ENCODE assay signal across 1 cellular context in the genomic region with DNA sequence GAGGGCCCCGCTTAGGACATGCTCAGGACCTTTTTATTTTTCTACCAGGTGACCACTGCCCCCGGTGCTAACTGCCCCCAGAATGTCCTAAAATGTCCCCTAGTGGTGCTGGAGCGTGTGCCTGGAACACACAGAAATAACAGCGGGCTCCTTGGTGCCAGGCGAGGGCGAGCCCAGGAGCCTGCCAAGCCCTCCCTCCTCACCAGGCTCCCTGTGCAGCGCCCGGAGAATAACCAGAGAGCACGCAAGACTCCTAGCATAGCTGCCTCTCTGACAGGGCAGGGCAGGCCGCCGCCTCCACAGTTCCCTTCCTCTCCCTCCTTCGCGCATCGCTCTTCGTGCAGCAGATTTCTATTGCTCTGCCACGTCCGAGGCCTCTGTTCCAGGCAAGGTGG.
TF ChIP-seq lines count a peak whose summit lies in the region.

No MANE protein-coding gene starts in this region.

TF ChIP-seq in GM23338, 12 proteins besides CTCF, POLR2A, EP300 and RAD21 (continued from another document):
- TF ChIP-seq, protein P1, sequence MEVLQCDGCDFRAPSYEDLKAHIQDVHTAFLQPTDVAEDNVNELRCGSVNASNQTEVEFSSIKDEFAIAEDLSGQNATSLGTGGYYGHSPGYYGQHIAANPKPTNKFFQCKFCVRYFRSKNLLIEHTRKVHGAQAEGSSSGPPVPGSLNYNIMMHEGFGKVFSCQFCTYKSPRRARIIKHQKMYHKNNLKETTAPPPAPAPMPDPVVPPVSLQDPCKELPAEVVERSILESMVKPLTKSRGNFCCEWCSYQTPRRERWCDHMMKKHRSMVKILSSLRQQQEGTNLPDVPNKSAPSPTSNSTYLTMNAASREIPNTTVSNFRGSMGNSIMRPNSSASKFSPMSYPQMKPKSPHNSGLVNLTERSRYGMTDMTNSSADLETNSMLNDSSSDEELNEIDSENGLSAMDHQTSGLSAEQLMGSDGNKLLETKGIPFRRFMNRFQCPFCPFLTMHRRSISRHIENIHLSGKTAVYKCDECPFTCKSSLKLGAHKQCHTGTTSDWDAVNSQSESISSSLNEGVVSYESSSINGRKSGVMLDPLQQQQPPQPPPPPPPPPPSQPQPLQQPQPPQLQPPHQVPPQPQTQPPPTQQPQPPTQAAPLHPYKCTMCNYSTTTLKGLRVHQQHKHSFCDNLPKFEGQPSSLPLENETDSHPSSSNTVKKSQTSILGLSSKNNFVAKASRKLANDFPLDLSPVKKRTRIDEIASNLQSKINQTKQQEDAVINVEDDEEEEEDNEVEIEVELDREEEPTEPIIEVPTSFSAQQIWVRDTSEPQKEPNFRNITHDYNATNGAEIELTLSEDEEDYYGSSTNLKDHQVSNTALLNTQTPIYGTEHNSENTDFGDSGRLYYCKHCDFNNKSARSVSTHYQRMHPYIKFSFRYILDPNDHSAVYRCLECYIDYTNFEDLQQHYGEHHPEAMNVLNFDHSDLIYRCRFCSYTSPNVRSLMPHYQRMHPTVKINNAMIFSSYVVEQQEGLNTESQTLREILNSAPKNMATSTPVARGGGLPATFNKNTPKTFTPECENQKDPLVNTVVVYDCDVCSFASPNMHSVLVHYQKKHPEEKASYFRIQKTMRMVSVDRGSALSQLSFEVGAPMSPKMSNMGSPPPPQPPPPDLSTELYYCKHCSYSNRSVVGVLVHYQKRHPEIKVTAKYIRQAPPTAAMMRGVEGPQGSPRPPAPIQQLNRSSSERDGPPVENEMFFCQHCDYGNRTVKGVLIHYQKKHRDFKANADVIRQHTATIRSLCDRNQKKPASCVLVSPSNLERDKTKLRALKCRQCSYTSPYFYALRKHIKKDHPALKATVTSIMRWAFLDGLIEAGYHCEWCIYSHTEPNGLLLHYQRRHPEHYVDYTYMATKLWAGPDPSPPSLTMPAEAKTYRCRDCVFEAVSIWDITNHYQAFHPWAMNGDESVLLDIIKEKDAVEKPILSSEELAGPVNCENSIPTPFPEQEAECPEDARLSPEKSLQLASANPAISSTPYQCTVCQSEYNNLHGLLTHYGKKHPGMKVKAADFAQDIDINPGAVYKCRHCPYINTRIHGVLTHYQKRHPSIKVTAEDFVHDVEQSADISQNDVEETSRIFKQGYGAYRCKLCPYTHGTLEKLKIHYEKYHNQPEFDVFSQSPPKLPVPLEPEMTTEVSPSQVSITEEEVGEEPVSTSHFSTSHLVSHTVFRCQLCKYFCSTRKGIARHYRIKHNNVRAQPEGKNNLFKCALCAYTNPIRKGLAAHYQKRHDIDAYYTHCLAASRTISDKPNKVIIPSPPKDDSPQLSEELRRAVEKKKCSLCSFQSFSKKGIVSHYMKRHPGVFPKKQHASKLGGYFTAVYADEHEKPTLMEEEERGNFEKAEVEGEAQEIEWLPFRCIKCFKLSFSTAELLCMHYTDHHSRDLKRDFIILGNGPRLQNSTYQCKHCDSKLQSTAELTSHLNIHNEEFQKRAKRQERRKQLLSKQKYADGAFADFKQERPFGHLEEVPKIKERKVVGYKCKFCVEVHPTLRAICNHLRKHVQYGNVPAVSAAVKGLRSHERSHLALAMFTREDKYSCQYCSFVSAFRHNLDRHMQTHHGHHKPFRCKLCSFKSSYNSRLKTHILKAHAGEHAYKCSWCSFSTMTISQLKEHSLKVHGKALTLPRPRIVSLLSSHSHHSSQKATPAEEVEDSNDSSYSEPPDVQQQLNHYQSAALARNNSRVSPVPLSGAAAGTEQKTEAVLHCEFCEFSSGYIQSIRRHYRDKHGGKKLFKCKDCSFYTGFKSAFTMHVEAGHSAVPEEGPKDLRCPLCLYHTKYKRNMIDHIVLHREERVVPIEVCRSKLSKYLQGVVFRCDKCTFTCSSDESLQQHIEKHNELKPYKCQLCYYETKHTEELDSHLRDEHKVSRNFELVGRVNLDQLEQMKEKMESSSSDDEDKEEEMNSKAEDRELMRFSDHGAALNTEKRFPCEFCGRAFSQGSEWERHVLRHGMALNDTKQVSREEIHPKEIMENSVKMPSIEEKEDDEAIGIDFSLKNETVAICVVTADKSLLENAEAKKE (CRISPR knock-in tag; IDR thresholded peaks at IDR 0.05) = no peak
- TF ChIP-seq CREB1 (CRISPR knock-in tag; IDR thresholded peaks at IDR 0.05; ENCODE audit: low read depth) = no peak
- TF ChIP-seq ZNF331 (CRISPR knock-in tag; IDR thresholded peaks at IDR 0.05; ENCODE audit: low read depth) = no peak
- no peak for TF ChIP-seq JUNB (IDR thresholded peaks at IDR 0.05; ENCODE audit: unreplicated experiment)
- TF ChIP-seq, protein P2, sequence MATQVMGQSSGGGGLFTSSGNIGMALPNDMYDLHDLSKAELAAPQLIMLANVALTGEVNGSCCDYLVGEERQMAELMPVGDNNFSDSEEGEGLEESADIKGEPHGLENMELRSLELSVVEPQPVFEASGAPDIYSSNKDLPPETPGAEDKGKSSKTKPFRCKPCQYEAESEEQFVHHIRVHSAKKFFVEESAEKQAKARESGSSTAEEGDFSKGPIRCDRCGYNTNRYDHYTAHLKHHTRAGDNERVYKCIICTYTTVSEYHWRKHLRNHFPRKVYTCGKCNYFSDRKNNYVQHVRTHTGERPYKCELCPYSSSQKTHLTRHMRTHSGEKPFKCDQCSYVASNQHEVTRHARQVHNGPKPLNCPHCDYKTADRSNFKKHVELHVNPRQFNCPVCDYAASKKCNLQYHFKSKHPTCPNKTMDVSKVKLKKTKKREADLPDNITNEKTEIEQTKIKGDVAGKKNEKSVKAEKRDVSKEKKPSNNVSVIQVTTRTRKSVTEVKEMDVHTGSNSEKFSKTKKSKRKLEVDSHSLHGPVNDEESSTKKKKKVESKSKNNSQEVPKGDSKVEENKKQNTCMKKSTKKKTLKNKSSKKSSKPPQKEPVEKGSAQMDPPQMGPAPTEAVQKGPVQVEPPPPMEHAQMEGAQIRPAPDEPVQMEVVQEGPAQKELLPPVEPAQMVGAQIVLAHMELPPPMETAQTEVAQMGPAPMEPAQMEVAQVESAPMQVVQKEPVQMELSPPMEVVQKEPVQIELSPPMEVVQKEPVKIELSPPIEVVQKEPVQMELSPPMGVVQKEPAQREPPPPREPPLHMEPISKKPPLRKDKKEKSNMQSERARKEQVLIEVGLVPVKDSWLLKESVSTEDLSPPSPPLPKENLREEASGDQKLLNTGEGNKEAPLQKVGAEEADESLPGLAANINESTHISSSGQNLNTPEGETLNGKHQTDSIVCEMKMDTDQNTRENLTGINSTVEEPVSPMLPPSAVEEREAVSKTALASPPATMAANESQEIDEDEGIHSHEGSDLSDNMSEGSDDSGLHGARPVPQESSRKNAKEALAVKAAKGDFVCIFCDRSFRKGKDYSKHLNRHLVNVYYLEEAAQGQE (IDR thresholded peaks at IDR 0.05; ENCODE audit: unreplicated experiment) = no peak
- no peak for TF ChIP-seq ZNF114 (CRISPR knock-in tag; IDR thresholded peaks at IDR 0.05)
